In the genomic region with DNA sequence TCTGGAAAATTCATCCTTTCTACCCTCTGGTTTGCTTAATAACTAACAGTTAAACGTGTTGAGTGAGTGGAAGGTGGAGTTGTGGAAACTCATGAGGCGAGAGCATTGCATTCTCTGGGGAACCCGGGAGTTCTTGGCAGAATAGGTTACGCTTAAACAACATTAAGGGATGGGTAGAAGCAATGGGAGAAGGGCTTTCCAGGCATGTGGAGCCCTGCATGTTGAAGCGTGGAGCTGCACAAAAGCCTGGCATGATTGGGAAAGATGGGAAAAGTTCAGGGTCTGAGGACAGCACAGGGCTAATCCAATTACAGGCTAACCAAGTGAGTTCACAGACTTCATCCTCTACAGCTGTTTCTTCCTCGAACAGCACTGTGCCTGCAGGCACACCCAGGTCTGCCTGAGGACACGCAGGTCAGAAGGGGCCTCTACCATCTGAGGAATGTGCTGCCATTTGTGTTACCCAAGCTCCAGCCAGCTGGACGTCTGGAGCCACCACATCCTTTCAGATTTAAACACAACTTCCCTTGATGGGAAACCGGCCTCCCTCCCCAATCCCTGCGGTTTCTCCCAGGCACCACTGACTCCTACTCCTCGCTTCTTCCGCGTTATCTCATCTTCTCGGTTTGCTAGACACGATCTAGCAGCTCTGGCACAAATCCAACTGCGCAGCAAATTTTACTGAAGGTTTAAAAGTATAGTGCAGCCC, we compare ENCODE assay signal across 8 cellular contexts.
DNase-seq lines count a peak whose midpoint lies in the region; ATAC-seq, FAIRE-seq and TF ChIP-seq lines count a peak whose summit lies in the region.

No MANE protein-coding gene starts in this region.

- peak in 1 of 2 experiments; percentile 62; a peak in 1 of 4 replicates for TF ChIP-seq EP300 in HepG2 (IDR thresholded peaks at IDR 0.05; ENCODE audit: low read depth in 2 of 2, low read length in 2 of 2)
- no peak; the same call in 1 of the 2 replicates for TF ChIP-seq EP300 in HepG2 (CRISPR knock-in tag; IDR thresholded peaks at IDR 0.05; ENCODE audit: borderline replicate concordance)
- TF ChIP-seq EP300 in transverse colon (IDR thresholded peaks at IDR 0.05; ENCODE audit: low read depth): no peak

- TF ChIP-seq POLR2A in HepG2 (IDR thresholded peaks at IDR 0.05; ENCODE audit: insufficient read depth in 1 of 2, low read depth in 2 of 2, low read length in 2 of 2) (peak in 1 of 2 experiments; percentile 55; a peak in 1 of 4 replicates), transverse colon (IDR thresholded peaks at IDR 0.05) (no peak)

- in situ Hi-C loops in HepG2 (cut with HindIII; ENCODE audit: extremely low pct_ligation_motif_present, low pct_unique_long_range_greater_than_20kb): no loop called here
- in situ Hi-C loops in transverse colon (cut with MboI; ENCODE audit: low pct_ligation_motif_present in 1 of 4, low pct_unique_long_range_greater_than_20kb in 1 of 4, low sequenced_read_pairs in 3 of 4): no loop called here

- no peaks in the 10 kb centered on the region for H3K9me3 ChIP-seq in MG63
- no peaks in the 10 kb centered on the region for H3K9me3 ChIP-seq in colonic mucosa
- H3K9me3 ChIP-seq in HepG2 (ENCODE audit: low read length): no peaks in the 10 kb centered on the region
- no peaks in the 10 kb centered on the region for H3K9me3 ChIP-seq in transverse colon

- H3K4me3 ChIP-seq in MG63: no peak overlapping the region
- no peak overlapping the region for H3K4me3 ChIP-seq in colonic mucosa
- H3K4me3 ChIP-seq in HepG2 (replicated peaks in 1 of 3; ENCODE audit: insufficient read depth in 1 of 3, low read depth in 2 of 3, low read length in 3 of 3): peak overlapping the region in 1 of 3 experiments; percentile 36; a peak in 3 of 6 replicates
- no peak overlapping the region for H3K4me3 ChIP-seq in transverse colon

- ATAC-seq in HepG2 (peak; percentile 68), HG02798 (IDR thresholded peaks at IDR 0.05; ENCODE audit: poor library complexity, unreplicated experiment) (no peak), HG02884 (IDR thresholded peaks at IDR 0.05; ENCODE audit: unreplicated experiment) (no peak), GM18517 (IDR thresholded peaks at IDR 0.05; ENCODE audit: unreplicated experiment) (no peak)

- peaks cover 4% of the 10 kb centered on the region for H3K36me3 ChIP-seq in MG63
- no peaks in the 10 kb centered on the region for H3K36me3 ChIP-seq in colonic mucosa
- H3K36me3 ChIP-seq in HepG2 (replicated peaks in 1 of 2; ENCODE audit: control insufficient read depth in 1 of 2, insufficient read depth in 2 of 2, low read length in 2 of 2): peaks cover 0 to 1% of the 10 kb centered on the region in 2 experiments; a peak in 1 of 5 replicates
- no peaks in the 10 kb centered on the region for H3K36me3 ChIP-seq in transverse colon

- H3K27me3 ChIP-seq in MG63 (no peaks in the 10 kb centered on the region), colonic mucosa (no peaks in the 10 kb centered on the region), HepG2 (ENCODE audit: control insufficient read depth in 1 of 2, insufficient read depth in 2 of 2, low read length in 2 of 2) (no peaks in the 10 kb centered on the region), transverse colon (no peaks in the 10 kb centered on the region)

- 67% methylated on average over 15 of the region's 16 CpGs for WGBS in HepG2 (ENCODE audit: low lambda C conversion rate)
- 53 to 57% methylated on average over 6 to 16 of the region's 16 CpGs for WGBS in transverse colon (ENCODE audit: low coverage in 1 of 2), 2 donors

- H3K4me1 ChIP-seq in colonic mucosa (no peaks in the 10 kb centered on the region), HepG2 (ENCODE audit: insufficient read depth, low read length) (peaks cover 68% of the 10 kb centered on the region), transverse colon (peaks cover 8 to 57% (median 11%) of the 10 kb centered on the region in 4 donors)

- H4K20me1 ChIP-seq in HepG2 (ENCODE audit: insufficient read depth, low read length): no peaks in the 10 kb centered on the region

- intact Hi-C loops in colonic mucosa (cut with DNase I): no loop called here
- intact Hi-C loops in HepG2 (cut with micrococcal nuclease; ENCODE audit: unreplicated experiment): loop anchor here (5.0 to 10.0 kb wide), 2 partner anchors 105 to 208 kb away; a partner anchor contains a TSS
- intact Hi-C loops in transverse colon (cut with DNase I; ENCODE audit: low total_unique reads): no loop called here

- peak overlapping the region; percentile 60 for H3K27ac ChIP-seq in colonic mucosa
- peak overlapping the region; percentile 94 for H3K27ac ChIP-seq in HepG2 (ENCODE audit: extremely low read length, insufficient read depth, low read length)
- H3K27ac ChIP-seq in transverse colon: peak overlapping the region; percentile 81 to 87 (median 84)

- peak; percentile 56 for FAIRE-seq in HepG2 (lab: Jason Lieb, UNC)

- DNase-seq in MG63: peak; percentile 90
- DNase-seq in colonic mucosa: peak; percentile 45
- peak; percentile 74 for DNase-seq in HepG2 (ENCODE audit: low spot score)
- DNase-seq in transverse colon: peak; percentile 46
- DNase-seq in DMS53 treated with DMSO at 0.1 percent for 48 hours (lab: John Stamatoyannopoulos, UW; ENCODE audit: unreplicated experiment): no peak

- TF ChIP-seq CTCF in colonic mucosa (IDR thresholded peaks at IDR 0.05): no peak
- no peak for TF ChIP-seq CTCF in HepG2 (CRISPR knock-in tag; IDR thresholded peaks at IDR 0.05)
- no peak for TF ChIP-seq CTCF in transverse colon (IDR thresholded peaks at IDR 0.05)

- H3K79me2 ChIP-seq in HepG2 (ENCODE audit: insufficient read depth, low read length): no peaks in the 10 kb centered on the region

- TF ChIP-seq RAD21 in HepG2 (CRISPR knock-in tag; IDR thresholded peaks at IDR 0.05): 0 out of 2 replicates have a peak, but pooled peaks have one; percentile 16

- peak overlapping the region; percentile 69 for H3K4me2 ChIP-seq in HepG2 (ENCODE audit: low read depth, low read length)

- BruUV-seq in HepG2 (replicated peaks; lab: Mats Ljungman, UMichigan): no TSS peak

- CTCF ChIA-PET in HepG2 (lab: Yijun Ruan, JAX; ENCODE audit: low intra/inter-chr PET ratio, low total read pairs): no interaction called here

- H3K9ac ChIP-seq in colonic mucosa (ENCODE audit: low read depth in 2 of 2, low read length in 2 of 2) (no peak overlapping the region), HepG2 (ENCODE audit: insufficient read depth, low read depth, low read length) (peak overlapping the region; percentile 74)

- POLR2A ChIA-PET in HepG2 (lab: Yijun Ruan, JAX): interaction anchor here (0.6 to 3.9 kb wide), 21 partner anchors 8 to 260 kb away, joined by 3 to 46 read pairs (median 6); a partner anchor contains a TSS

- peak overlapping the region; percentile 43 for H2AFZ ChIP-seq in HepG2 (ENCODE audit: low read length)

TF ChIP-seq in HepG2, 621 proteins besides CTCF, POLR2A, EP300 and RAD21 (continues in another document):
- peak; percentile 27 for TF ChIP-seq ZSCAN31 (CRISPR knock-in tag; IDR thresholded peaks at IDR 0.05; ENCODE audit: low read depth)
- no peak for TF ChIP-seq ZNF616 (CRISPR knock-in tag; IDR thresholded peaks at IDR 0.05; ENCODE audit: low read depth)
- no peak for TF ChIP-seq KDM6A (CRISPR knock-in tag; IDR thresholded peaks at IDR 0.05; ENCODE audit: low read depth)
- TF ChIP-seq, protein P1, sequence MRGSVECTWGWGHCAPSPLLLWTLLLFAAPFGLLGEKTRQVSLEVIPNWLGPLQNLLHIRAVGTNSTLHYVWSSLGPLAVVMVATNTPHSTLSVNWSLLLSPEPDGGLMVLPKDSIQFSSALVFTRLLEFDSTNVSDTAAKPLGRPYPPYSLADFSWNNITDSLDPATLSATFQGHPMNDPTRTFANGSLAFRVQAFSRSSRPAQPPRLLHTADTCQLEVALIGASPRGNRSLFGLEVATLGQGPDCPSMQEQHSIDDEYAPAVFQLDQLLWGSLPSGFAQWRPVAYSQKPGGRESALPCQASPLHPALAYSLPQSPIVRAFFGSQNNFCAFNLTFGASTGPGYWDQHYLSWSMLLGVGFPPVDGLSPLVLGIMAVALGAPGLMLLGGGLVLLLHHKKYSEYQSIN (CRISPR knock-in tag; IDR thresholded peaks at IDR 0.05; ENCODE audit: borderline replicate concordance): no peak
- no peak for TF ChIP-seq ZFYVE20 (CRISPR knock-in tag; IDR thresholded peaks at IDR 0.05; ENCODE audit: borderline replicate concordance, low read depth)
- peak; percentile 50 for TF ChIP-seq ZMAT3 (CRISPR knock-in tag; conservative IDR thresholded peaks at IDR 0.05)
- TF ChIP-seq, protein P2, sequence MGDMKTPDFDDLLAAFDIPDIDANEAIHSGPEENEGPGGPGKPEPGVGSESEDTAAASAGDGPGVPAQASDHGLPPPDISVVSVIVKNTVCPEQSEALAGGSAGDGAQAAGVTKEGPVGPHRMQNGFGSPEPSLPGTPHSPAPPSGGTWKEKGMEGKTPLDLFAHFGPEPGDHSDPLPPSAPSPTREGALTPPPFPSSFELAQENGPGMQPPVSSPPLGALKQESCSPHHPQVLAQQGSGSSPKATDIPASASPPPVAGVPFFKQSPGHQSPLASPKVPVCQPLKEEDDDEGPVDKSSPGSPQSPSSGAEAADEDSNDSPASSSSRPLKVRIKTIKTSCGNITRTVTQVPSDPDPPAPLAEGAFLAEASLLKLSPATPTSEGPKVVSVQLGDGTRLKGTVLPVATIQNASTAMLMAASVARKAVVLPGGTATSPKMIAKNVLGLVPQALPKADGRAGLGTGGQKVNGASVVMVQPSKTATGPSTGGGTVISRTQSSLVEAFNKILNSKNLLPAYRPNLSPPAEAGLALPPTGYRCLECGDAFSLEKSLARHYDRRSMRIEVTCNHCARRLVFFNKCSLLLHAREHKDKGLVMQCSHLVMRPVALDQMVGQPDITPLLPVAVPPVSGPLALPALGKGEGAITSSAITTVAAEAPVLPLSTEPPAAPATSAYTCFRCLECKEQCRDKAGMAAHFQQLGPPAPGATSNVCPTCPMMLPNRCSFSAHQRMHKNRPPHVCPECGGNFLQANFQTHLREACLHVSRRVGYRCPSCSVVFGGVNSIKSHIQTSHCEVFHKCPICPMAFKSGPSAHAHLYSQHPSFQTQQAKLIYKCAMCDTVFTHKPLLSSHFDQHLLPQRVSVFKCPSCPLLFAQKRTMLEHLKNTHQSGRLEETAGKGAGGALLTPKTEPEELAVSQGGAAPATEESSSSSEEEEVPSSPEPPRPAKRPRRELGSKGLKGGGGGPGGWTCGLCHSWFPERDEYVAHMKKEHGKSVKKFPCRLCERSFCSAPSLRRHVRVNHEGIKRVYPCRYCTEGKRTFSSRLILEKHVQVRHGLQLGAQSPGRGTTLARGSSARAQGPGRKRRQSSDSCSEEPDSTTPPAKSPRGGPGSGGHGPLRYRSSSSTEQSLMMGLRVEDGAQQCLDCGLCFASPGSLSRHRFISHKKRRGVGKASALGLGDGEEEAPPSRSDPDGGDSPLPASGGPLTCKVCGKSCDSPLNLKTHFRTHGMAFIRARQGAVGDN (CRISPR knock-in tag; IDR thresholded peaks at IDR 0.05): peak; percentile 40; the same call in 1 of the 2 replicates
- 0 out of 2 replicates have a peak, but pooled peaks have one; percentile 9 for TF ChIP-seq ZNF607 (CRISPR knock-in tag; IDR thresholded peaks at IDR 0.05; ENCODE audit: borderline replicate concordance)
- TF ChIP-seq GATAD2A (CRISPR knock-in tag; IDR thresholded peaks at IDR 0.05): peak; percentile 49
